In the genomic region with DNA sequence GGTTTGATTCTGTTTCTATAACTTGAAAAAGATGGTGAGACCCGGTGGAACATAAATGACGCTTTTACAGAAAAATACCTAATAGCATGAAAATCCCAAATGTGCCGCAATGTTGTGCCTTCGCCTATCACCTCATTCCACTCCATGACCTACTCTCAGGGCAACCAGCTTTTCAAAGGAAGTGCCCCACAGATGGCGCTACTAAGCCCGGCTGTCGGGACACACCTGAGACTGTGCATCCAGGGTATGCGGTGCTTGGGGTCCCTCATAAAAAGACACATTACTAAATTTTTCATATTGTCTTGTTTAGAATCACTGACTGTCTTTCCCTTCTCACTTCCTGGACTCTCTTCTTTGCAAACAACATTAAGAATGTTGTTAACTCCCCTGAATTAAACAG, we compare ENCODE assay signal across 15 cellular contexts.
DNase-seq lines count a peak whose midpoint lies in the region; ATAC-seq, FAIRE-seq and TF ChIP-seq lines count a peak whose summit lies in the region.
"Had no signal": no experiment of that assay in that cellular context is flagged by ENCODE, and none has a peak within 500 bp of the region (broad histone marks: within the 10 kb centered on the region; RNA-seq: fewer than 3 reads in every experiment).

No MANE protein-coding gene starts in this region.

- no peak for TF ChIP-seq POLR2A in H1 (IDR thresholded peaks at IDR 0.05; ENCODE audit: control extremely low read depth in 1 of 2, low read depth in 2 of 2, low read length in 2 of 2)

- H3K36me3 ChIP-seq in right atrium auricular region = no peaks in the 10 kb centered on the region
- no peaks in the 10 kb centered on the region for H3K36me3 ChIP-seq in H1 (ENCODE audit: control insufficient read depth in 2 of 4, insufficient read depth in 4 of 4, low read length in 3 of 4)
- H3K36me3 ChIP-seq: BLaER1, MG63 had no signal

- H3K23ac ChIP-seq in H1 (ENCODE audit: insufficient read length) = no peak overlapping the region

- CTCF ChIA-PET in H1 (lab: Charles Lee; ENCODE audit: partially characterized antibody) = interaction anchor here (0.6 to 8.6 kb wide), 23 partner anchors 8 to 374 kb away, joined by 3 to 83 read pairs (median 4); no protein-coding TSS in a partner anchor

- intact Hi-C loops in left cardiac atrium (cut with DNase I) = loop anchor here (5.0 to 10.0 kb wide), 3 partner anchors 172 to 370 kb away; no protein-coding TSS in a partner anchor

- no peak overlapping the region for H3K9ac ChIP-seq in H1 (replicated peaks in 1 of 4; ENCODE audit: extremely low read depth in 1 of 4, low read depth in 3 of 4, low read length in 3 of 4)
- H3K9ac ChIP-seq: BLaER1 had no signal

- no peak overlapping the region for H2BK5ac ChIP-seq in H1 (ENCODE audit: low read depth, low read length)

- no peak overlapping the region for H3K56ac ChIP-seq in H1 (replicated peaks; ENCODE audit: insufficient read length, low read depth, low read length)

- in situ Hi-C loops in G401 (cut with HindIII; ENCODE audit: low sequenced_read_pairs) = no loop called here

- H3K27ac ChIP-seq in right atrium auricular region (no peak overlapping the region), H1 (ENCODE audit: low read depth, low read length) (no peak overlapping the region)
- H3K27ac ChIP-seq: BLaER1 had no signal

- H3K79me2 ChIP-seq in H1 (ENCODE audit: control insufficient read depth in 1 of 2, insufficient read depth in 2 of 2, low read length in 2 of 2) = no peaks in the 10 kb centered on the region

- H4K5ac ChIP-seq in H1 (ENCODE audit: insufficient read length, low read depth, low read length) = no peak overlapping the region

- no peaks in the 10 kb centered on the region for H3K79me1 ChIP-seq in H1 (ENCODE audit: low read depth, low read length)

- H4K8ac ChIP-seq in H1 (ENCODE audit: extremely low read depth, insufficient read depth, low read length) = no peak overlapping the region

- WGBS in H1 (ENCODE audit: extremely low coverage in 1 of 2, insufficient coverage in 1 of 2, insufficient read length in 1 of 2, insufficient replicate concordance in 2 of 2, low coverage in 1 of 2, low lambda C conversion rate in 2 of 2, missing lambda C conversion rate in 1 of 2), 2 experiments = 75% methylated on average over 8 of the region's 8 CpGs; no CpG with 5 or more reads in 1 of the 2 experiments

- H3K23me2 ChIP-seq in H1 (ENCODE audit: low read depth, low read length) = no peaks in the 10 kb centered on the region; the same call in 1 of the 2 replicates

- H3K4ac ChIP-seq in H1 (replicated peaks; ENCODE audit: insufficient read length, low read depth, low read length) = no peak overlapping the region

- H3K4me1 ChIP-seq in right atrium auricular region (no peaks in the 10 kb centered on the region), H1 (replicated peaks in 1 of 4; ENCODE audit: control insufficient read depth in 3 of 4, insufficient read depth in 4 of 4, low read length in 3 of 4) (peaks cover 2 to 19% (median 13%) of the 10 kb centered on the region in 4 experiments)

- H3K4me3 ChIP-seq in right atrium auricular region (no peak overlapping the region), H1 (ENCODE audit: extremely low read depth in 1 of 4, insufficient read depth in 2 of 4, low read depth in 3 of 4, low read length in 4 of 4) (no peak overlapping the region)
- H3K4me3 ChIP-seq: BLaER1, MG63 had no signal

- no peak overlapping the region for H2BK120ac ChIP-seq in H1 (replicated peaks; ENCODE audit: low read depth, low read length)

- TF ChIP-seq EP300 in H1 (IDR thresholded peaks at IDR 0.05; ENCODE audit: borderline replicate concordance in 1 of 2, low read depth in 2 of 2, low read length in 2 of 2) = no peak

- H2AK5ac ChIP-seq in H1 (ENCODE audit: low read depth, low read length) = no peak overlapping the region

- no peak overlapping the region for H4K91ac ChIP-seq in H1 (replicated peaks; ENCODE audit: insufficient read length, low read length)

- POLR2A ChIA-PET in H1 (lab: Charles Lee; ENCODE audit: partially characterized antibody) = no interaction called here

- ATAC-seq in left cardiac atrium = no peak
- ATAC-seq in esophagus mucosa = no peak
- no peak for ATAC-seq in GM21515 (IDR thresholded peaks at IDR 0.05; ENCODE audit: unreplicated experiment)
- ATAC-seq: activated naive CD4-positive, alpha-beta T cell treated with anti-CD3 and anti-CD28 coated beads, Interleukin-2, amount 50 U/mL, for 72 hours; stimulated activated naive CD8-positive, alpha-beta T cell treated with anti-CD3 and anti-CD28 coated beads, Interleukin-15, Interleukin-2, amounts not matched to agents 100 U/mL and 50 U/mL, for 24 hours had no signal

- no peak overlapping the region for H3K4me2 ChIP-seq in H1 (ENCODE audit: insufficient read depth in 1 of 2, low read depth in 2 of 2, low read length in 2 of 2)
- H3K4me2 ChIP-seq: BLaER1 had no signal

- H2BK15ac ChIP-seq in H1 (ENCODE audit: low read length) = no peak overlapping the region

- H4K20me1 ChIP-seq in H1 (replicated peaks in 1 of 2; ENCODE audit: control insufficient read depth in 1 of 2, insufficient read depth in 2 of 2, low read length in 2 of 2) = no peaks in the 10 kb centered on the region
- H4K20me1 ChIP-seq: BLaER1 had no signal

- no peak overlapping the region for H3K14ac ChIP-seq in H1 (ENCODE audit: insufficient read length)

- no peak for FAIRE-seq in H1 (lab: Jason Lieb, UNC)
- FAIRE-seq: TTC549 had no signal

- TF ChIP-seq RAD21 in H1 (IDR thresholded peaks at IDR 0.05 in 1 of 2, conservative IDR thresholded peaks at IDR 0.05 in 1 of 2; ENCODE audit: low read depth in 2 of 2, low read length in 2 of 2) = peak; percentile 13 to 35; a peak in 3 of 4 replicates

- H2BK12ac ChIP-seq in H1 (ENCODE audit: low read depth, low read length) = no peak overlapping the region

- no peak overlapping the region for H2AFZ ChIP-seq in H1 (ENCODE audit: low read length)

- H3K9me3 ChIP-seq in right atrium auricular region = no peaks in the 10 kb centered on the region
- H3K9me3 ChIP-seq in H1 (ENCODE audit: insufficient read depth in 2 of 2, low read depth in 1 of 2, low read length in 1 of 2) = no peaks in the 10 kb centered on the region
- H3K9me3 ChIP-seq: BLaER1, MG63 had no signal

- no peaks in the 10 kb centered on the region for H3K27me3 ChIP-seq in right atrium auricular region
- no peaks in the 10 kb centered on the region for H3K27me3 ChIP-seq in H1 (replicated peaks in 1 of 4; ENCODE audit: control insufficient read depth in 3 of 4, extremely low read depth in 1 of 4, insufficient read depth in 3 of 4, low read length in 3 of 4)
- H3K27me3 ChIP-seq: BLaER1 had no signal

- no peak overlapping the region for H2BK20ac ChIP-seq in H1 (ENCODE audit: low read length)

- no peak for TF ChIP-seq CTCF in right atrium auricular region (IDR thresholded peaks at IDR 0.05)
- peak; percentile 43 to 74 (median 67); a peak in 3 of 4 replicates for TF ChIP-seq CTCF in H1 (IDR thresholded peaks at IDR 0.05; ENCODE audit: control extremely low read depth in 1 of 3, insufficient read depth in 1 of 3, low read depth in 1 of 3, low read length in 3 of 3)

- no peak overlapping the region for H3K18ac ChIP-seq in H1 (ENCODE audit: extremely low read depth, low read length)

- DNase-seq in right atrium auricular region (ENCODE audit: low spot score) (peak; percentile 16), left cardiac atrium (no peak), NCI-H748 (lab: John Stamatoyannopoulos, UW; ENCODE audit: unreplicated experiment) (peak; percentile 32), H1 (ENCODE audit: low read depth in 1 of 2, low spot score in 2 of 2) (peak in 1 of 2 experiments; percentile 67), G401 (ENCODE audit: low spot score) (no peak), NCI-H146 treated with DMSO at 0.1 percent for 48 hours (lab: John Stamatoyannopoulos, UW; ENCODE audit: unreplicated experiment) (no peak)
- DNase-seq: MG63; Right ventricle myocardium superior; stimulated activated CD4-positive, alpha-beta T cell treated with anti-CD3 and anti-CD28 coated beads, Interleukin-4, amount 100 ng/mL, for 1 hour; stimulated activated naive CD8-positive, alpha-beta T cell treated with anti-CD3 and anti-CD28 coated beads, Interleukin-15, Interleukin-2, amounts not matched to agents 100 U/mL and 50 U/mL, for 24 hours had no signal

TF ChIP-seq in H1, 55 proteins besides CTCF, POLR2A, EP300 and RAD21 (continues in another document):
- TF ChIP-seq, protein P1, sequence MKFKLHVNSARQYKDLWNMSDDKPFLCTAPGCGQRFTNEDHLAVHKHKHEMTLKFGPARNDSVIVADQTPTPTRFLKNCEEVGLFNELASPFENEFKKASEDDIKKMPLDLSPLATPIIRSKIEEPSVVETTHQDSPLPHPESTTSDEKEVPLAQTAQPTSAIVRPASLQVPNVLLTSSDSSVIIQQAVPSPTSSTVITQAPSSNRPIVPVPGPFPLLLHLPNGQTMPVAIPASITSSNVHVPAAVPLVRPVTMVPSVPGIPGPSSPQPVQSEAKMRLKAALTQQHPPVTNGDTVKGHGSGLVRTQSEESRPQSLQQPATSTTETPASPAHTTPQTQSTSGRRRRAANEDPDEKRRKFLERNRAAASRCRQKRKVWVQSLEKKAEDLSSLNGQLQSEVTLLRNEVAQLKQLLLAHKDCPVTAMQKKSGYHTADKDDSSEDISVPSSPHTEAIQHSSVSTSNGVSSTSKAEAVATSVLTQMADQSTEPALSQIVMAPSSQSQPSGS (IDR thresholded peaks at IDR 0.05; ENCODE audit: low read length) = no peak
- TF ChIP-seq TAF1 (IDR thresholded peaks at IDR 0.05; ENCODE audit: low read depth, low read length) (no peak), CTBP2 (IDR thresholded peaks at IDR 0.05; ENCODE audit: borderline replicate concordance, insufficient read depth, insufficient read length, low read length) (no peak), KDM1A (IDR thresholded peaks at IDR 0.05; ENCODE audit: borderline replicate concordance, low read length) (no peak), SAP30 (IDR thresholded peaks at IDR 0.05; ENCODE audit: insufficient read depth, insufficient replicate concordance, low read length) (no peak), ZNF274 (IDR thresholded peaks at IDR 0.05; ENCODE audit: borderline replicate concordance, extremely low read depth, low read length) (no peak), CHD1 (IDR thresholded peaks at IDR 0.05; ENCODE audit: low read depth, low read length) (no peak), RXRA (IDR thresholded peaks at IDR 0.05; ENCODE audit: insufficient read depth, low read depth, low read length) (no peak), TEAD4 (IDR thresholded peaks at IDR 0.05; ENCODE audit: low read depth, low read length) (no peak), FOSL1 (IDR thresholded peaks at IDR 0.05; ENCODE audit: insufficient read depth, low read depth, low read length) (no peak), POU5F1 (IDR thresholded peaks at IDR 0.05; ENCODE audit: low read depth, low read length) (no peak), KDM4A (IDR thresholded peaks at IDR 0.05; ENCODE audit: low read depth, low read length, severe bottlenecking) (no peak)
- TF ChIP-seq, protein P2, sequence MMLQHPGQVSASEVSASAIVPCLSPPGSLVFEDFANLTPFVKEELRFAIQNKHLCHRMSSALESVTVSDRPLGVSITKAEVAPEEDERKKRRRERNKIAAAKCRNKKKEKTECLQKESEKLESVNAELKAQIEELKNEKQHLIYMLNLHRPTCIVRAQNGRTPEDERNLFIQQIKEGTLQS (IDR thresholded peaks at IDR 0.05; ENCODE audit: insufficient read depth, low read depth, low read length) = no peak

Comparison
In these comparisons a context has a peak if more than half of its experiments do, and no peak if none do; other contexts are left out.
1. DNase-seq: peak in right atrium auricular region (single experiment) and NCI-H748 (single experiment); none in left cardiac atrium (single experiment), G401 (single experiment) and NCI-H146 treated with DMSO at 0.1 percent for 48 hours (single experiment).
2. CTCF ChIP-seq: peak in H1 (3 of 3); none in right atrium auricular region (0 of 2).